ENCODE assay signal across 23 cellular contexts in genomic region chr7:89001306-89001705, GRCh38.
"Had no signal": no experiment of that assay in that cellular context is flagged by ENCODE, and none has a peak within 500 bp of the region (broad histone marks: within the 10 kb centered on the region; RNA-seq: fewer than 3 reads in every experiment).

No MANE protein-coding gene starts in this region.

- H3K36me3 ChIP-seq: SJCRH30 had no signal

- H3K27me3 ChIP-seq: SJCRH30 had no signal

- ATAC-seq: activated CD8-positive, alpha-beta memory T cell treated with anti-CD3 and anti-CD28 coated beads, Interleukin-2, amount 10 ng/mL, durations not matched to agents 7 days and 5 days; activated T-helper 17 cell treated with anti-CD3 and anti-CD28 coated beads, Interleukin-2, amount 50 U/mL, for 72 hours; T-cell had no signal

- DNase-seq: activated B cell treated with CpG ODN at 0.5 μM for 24 hours; activated CD4-positive, alpha-beta T cell treated with anti-CD3 and anti-CD28 coated beads for 1 hour; activated CD4-positive, alpha-beta T cell treated with anti-CD3 and anti-CD28 coated beads, Interleukin-2, amount 10 ng/mL, durations not matched to agents 24 days and 14 days; activated CD4-positive, alpha-beta T cell treated with anti-CD3 and anti-CD28 coated beads, Interleukin-2, amount 50 U/mL, for 48 hours; activated CD8-positive, alpha-beta memory T cell treated with anti-CD3 and anti-CD28 coated beads, Interleukin-2, amount 10 ng/mL, durations not matched to agents 7 days and 5 days; activated gamma-delta T cell; activated naive CD4-positive, alpha-beta T cell treated with anti-CD3 and anti-CD28 coated beads for 36 hours; activated T-cell treated with anti-CD3 and anti-CD28 coated beads, Interleukin-2, amount 50 U/mL, for 24 hours; amygdala; Kasumi-1; KBM-7; NCI-H1105 treated with DMSO at 0.1 percent for 48 hours; NCI-H1436 treated with DMSO at 0.1 percent for 48 hours; NCI-H187; NCI-H2081; NCI-H510A treated with DMSO at 0.1 percent for 48 hours; NCI-H69; PC-9; SJCRH30; T-cell; T-helper 2 cell; T1000 had no signal

- H3K4me1 ChIP-seq: SJCRH30 had no signal

- H3K9me3 ChIP-seq: SJCRH30 had no signal

- H3K4me3 ChIP-seq: PC-9, SJCRH30 had no signal

- H3K27ac ChIP-seq: PC-9, SJCRH30 had no signal
